18 cellular contexts compared by ENCODE assay signal in genomic region chr4:88752076-88752463, GRCh38.
"Had no signal": no experiment of that assay in that cellular context is flagged by ENCODE, and none has a peak within 500 bp of the region (broad histone marks: within the 10 kb centered on the region; RNA-seq: fewer than 3 reads in every experiment).

No MANE protein-coding gene starts in this region.

- H2AFZ ChIP-seq: hepatocyte had no signal

- H3K27ac Mint-ChIP-seq: activated CD4-positive, alpha-beta T cell treated with anti-CD3 and anti-CD28 coated beads, Interleukin-2, amount 10 ng/mL, durations not matched to agents 24 days and 14 days; activated CD8-positive, alpha-beta T cell treated with anti-CD3 and anti-CD28 coated beads, Interleukin-2, amount 10 ng/mL, durations not matched to agents 7 days and 5 days; activated naive CD4-positive, alpha-beta T cell treated with anti-CD3 and anti-CD28 coated beads for 36 hours; stimulated activated memory B cell treated with anti-CD40 and anti-IgM and Interleukin-4, amounts not matched to agents 10 μg/mL and 1 μg/mL and 100 μg/mL, for 72 hours had no signal

- H3K4me1 ChIP-seq: colonic mucosa, foreskin keratinocyte, lower lobe of right lung, psoas muscle had no signal

- H3K27me3 ChIP-seq: brain microvascular endothelial cell, colonic mucosa, foreskin keratinocyte, hepatocyte, tibial artery had no signal

- H3K4me3 ChIP-seq: colonic mucosa, hepatocyte, lower lobe of right lung, psoas muscle, smooth muscle cell, tibial artery had no signal

- H3K4me1 Mint-ChIP-seq: activated CD4-positive, alpha-beta T cell treated with anti-CD3 and anti-CD28 coated beads, Interleukin-2, amount 10 ng/mL, durations not matched to agents 24 days and 14 days; naive thymus-derived CD8-positive, alpha-beta T cell; stimulated activated memory B cell treated with anti-CD40 and anti-IgM and Interleukin-4, amounts not matched to agents 10 μg/mL and 1 μg/mL and 100 μg/mL, for 72 hours had no signal

- H3K4me2 ChIP-seq: hepatocyte, smooth muscle cell had no signal

- H3K9me3 ChIP-seq: colonic mucosa, lower lobe of right lung, psoas muscle, tibial artery had no signal

- H3K79me2 ChIP-seq: hepatocyte had no signal

- ATAC-seq: activated CD8-positive, alpha-beta T cell treated with anti-CD3 and anti-CD28 coated beads, Interleukin-2, amount 10 ng/mL, durations not matched to agents 7 days and 5 days; activated T-cell treated with anti-CD3 and anti-CD28 coated beads, Interleukin-2, amount 50 U/mL, for 4 hours; foreskin keratinocyte; naive thymus-derived CD8-positive, alpha-beta T cell; psoas muscle; sciatic nerve; stimulated activated memory B cell treated with anti-CD40 and anti-IgM and Interleukin-4, amounts not matched to agents 10 μg/mL and 1 μg/mL and 100 μg/mL, for 72 hours had no signal

- H3K27ac ChIP-seq: brain microvascular endothelial cell, colonic mucosa, foreskin keratinocyte, hepatocyte, lower lobe of right lung, psoas muscle, tibial artery had no signal

- H3K27me3 Mint-ChIP-seq: activated CD4-positive, alpha-beta T cell treated with anti-CD3 and anti-CD28 coated beads, Interleukin-2, amount 10 ng/mL, durations not matched to agents 24 days and 14 days; stimulated activated memory B cell treated with anti-CD40 and anti-IgM and Interleukin-4, amounts not matched to agents 10 μg/mL and 1 μg/mL and 100 μg/mL, for 72 hours had no signal

- DNase-seq: activated CD4-positive, alpha-beta T cell treated with anti-CD3 and anti-CD28 coated beads, Interleukin-2, amount 10 ng/mL, durations not matched to agents 24 days and 14 days; activated CD8-positive, alpha-beta T cell treated with anti-CD3 and anti-CD28 coated beads, Interleukin-2, amount 10 ng/mL, durations not matched to agents 7 days and 5 days; activated naive CD4-positive, alpha-beta T cell treated with anti-CD3 and anti-CD28 coated beads for 36 hours; activated T-cell treated with anti-CD3 and anti-CD28 coated beads, Interleukin-2, amount 50 U/mL, for 4 hours; brain microvascular endothelial cell; central memory CD4-positive, alpha-beta T cell; colonic mucosa; foreskin keratinocyte; lower lobe of right lung; naive thymus-derived CD8-positive, alpha-beta T cell; psoas muscle; stimulated activated CD4-positive, alpha-beta T cell treated with anti-CD3 and anti-CD28 coated beads, Interleukin-4, amount 100 ng/mL, for 4 hours; T-helper 9 cell; tibial artery had no signal

- H3K4me3 Mint-ChIP-seq: activated CD4-positive, alpha-beta T cell treated with anti-CD3 and anti-CD28 coated beads, Interleukin-2, amount 10 ng/mL, durations not matched to agents 24 days and 14 days; activated CD8-positive, alpha-beta T cell treated with anti-CD3 and anti-CD28 coated beads, Interleukin-2, amount 10 ng/mL, durations not matched to agents 7 days and 5 days; activated naive CD4-positive, alpha-beta T cell treated with anti-CD3 and anti-CD28 coated beads for 36 hours; activated T-cell treated with anti-CD3 and anti-CD28 coated beads, Interleukin-2, amount 50 U/mL, for 4 hours; naive thymus-derived CD8-positive, alpha-beta T cell; stimulated activated memory B cell treated with anti-CD40 and anti-IgM and Interleukin-4, amounts not matched to agents 10 μg/mL and 1 μg/mL and 100 μg/mL, for 72 hours had no signal

- H3K9me3 Mint-ChIP-seq: activated CD4-positive, alpha-beta T cell treated with anti-CD3 and anti-CD28 coated beads, Interleukin-2, amount 10 ng/mL, durations not matched to agents 24 days and 14 days; activated naive CD4-positive, alpha-beta T cell treated with anti-CD3 and anti-CD28 coated beads for 36 hours; activated T-cell treated with anti-CD3 and anti-CD28 coated beads, Interleukin-2, amount 50 U/mL, for 4 hours; naive thymus-derived CD8-positive, alpha-beta T cell; stimulated activated memory B cell treated with anti-CD40 and anti-IgM and Interleukin-4, amounts not matched to agents 10 μg/mL and 1 μg/mL and 100 μg/mL, for 72 hours had no signal
